ENCODE assay signal across 15 cellular contexts in genomic region chrX:69102805-69103204, GRCh38.
A peak's percentile ranks its signal among the peaks of the same experiment; 100 is the strongest.
DNase-seq lines count a peak whose midpoint lies in the region; ATAC-seq and TF ChIP-seq lines count a peak whose summit lies in the region.
"Had no signal": no experiment of that assay in that cellular context is flagged by ENCODE, and none has a peak within 500 bp of the region (broad histone marks: within the 10 kb centered on the region; RNA-seq: fewer than 3 reads in every experiment).

No MANE protein-coding gene starts in this region.

- H3K4me3 ChIP-seq in BE2C (ENCODE audit: low read depth, low read length), result no peak overlapping the region
- no peak overlapping the region for H3K4me3 ChIP-seq in MG63
- no peak overlapping the region for H3K4me3 ChIP-seq in breast epithelium
- H3K4me3 ChIP-seq in left ventricle myocardium inferior, result no peak overlapping the region
- H3K4me3 ChIP-seq: BLaER1 had no signal

- CTCF ChIA-PET in GM10248 (lab: Yijun Ruan, JAX), result interaction anchor here (2.0 kb wide), 1 partner anchor 8 kb away, joined by 8 read pairs; no protein-coding TSS in a partner anchor

- H3K27me3 ChIP-seq in BE2C, result no peaks in the 10 kb centered on the region
- no peaks in the 10 kb centered on the region for H3K27me3 ChIP-seq in MG63
- peaks cover 0 to 81% of the 10 kb centered on the region in 2 donors for H3K27me3 ChIP-seq in breast epithelium
- no peaks in the 10 kb centered on the region for H3K27me3 ChIP-seq in left ventricle myocardium inferior (ENCODE audit: low read depth)

- H3K27ac ChIP-seq in breast epithelium (no peak overlapping the region), left ventricle myocardium inferior (replicated peaks) (no peak overlapping the region)
- H3K27ac ChIP-seq: BLaER1 had no signal

- no peak overlapping the region for H3K4me3 Mint-ChIP-seq in endothelial cell (ENCODE audit: unreplicated experiment)
- no peak overlapping the region for H3K4me3 Mint-ChIP-seq in neural crest cell

- peak; percentile 36 for DNase-seq in BE2C
- peak; percentile 29 for DNase-seq in MG63
- no peak for DNase-seq in endothelial cell (ENCODE audit: low spot score)
- no peak for DNase-seq in neural crest cell (ENCODE audit: low read depth, low spot score)
- no peak for DNase-seq in GM10248 (ENCODE audit: extremely low spot score)
- no peak for DNase-seq in breast epithelium (ENCODE audit: low spot score in 2 of 2)
- DNase-seq in left ventricle myocardium inferior, result no peak
- DNase-seq: GF-D8, H7, NCI-H1417 treated with DMSO at 0.1 percent for 48 hours, NCI-H1930, NCI-H2171, NCI-H748 treated with DMSO at 0.1 percent for 48 hours had no signal

- intact Hi-C loops in breast epithelium (cut with DNase I; ENCODE audit: low total_unique reads) (no loop called here), left ventricle myocardium inferior (cut with micrococcal nuclease) (no loop called here)

- no peak for ATAC-seq in HG02884 (IDR thresholded peaks at IDR 0.05; ENCODE audit: unreplicated experiment)

- H3K27ac Mint-ChIP-seq in endothelial cell (ENCODE audit: unreplicated experiment), result peak overlapping the region; percentile 57
- H3K27ac Mint-ChIP-seq in neural crest cell (ENCODE audit: unreplicated experiment), result peak overlapping the region; percentile 15

- no peak for TF ChIP-seq CTCF in BE2C (IDR thresholded peaks at IDR 0.05; ENCODE audit: low read depth, low read length)
- no peak for TF ChIP-seq CTCF in endothelial cell (IDR thresholded peaks at IDR 0.05; ENCODE audit: unreplicated experiment)
- TF ChIP-seq CTCF in neural crest cell (conservative IDR thresholded peaks at IDR 0.05), result no peak
- TF ChIP-seq CTCF in GM10248 (IDR thresholded peaks at IDR 0.05; ENCODE audit: control extremely low read depth, extremely low read depth, low read depth, missing control alignments), result no peak
- no peak for TF ChIP-seq CTCF in breast epithelium (IDR thresholded peaks at IDR 0.05)
- no peak for TF ChIP-seq CTCF in left ventricle myocardium inferior (IDR thresholded peaks at IDR 0.05; ENCODE audit: borderline replicate concordance)

- H3K9me3 ChIP-seq in BE2C (no peaks in the 10 kb centered on the region), MG63 (no peaks in the 10 kb centered on the region), breast epithelium (no peaks in the 10 kb centered on the region), left ventricle myocardium inferior (replicated peaks) (no peaks in the 10 kb centered on the region)
- H3K9me3 ChIP-seq: BLaER1 had no signal

- H3K4me1 Mint-ChIP-seq in endothelial cell (ENCODE audit: unreplicated experiment) (peaks cover 7% of the 10 kb centered on the region), neural crest cell (peaks cover 33% of the 10 kb centered on the region)

- TF ChIP-seq POLR2A in breast epithelium (IDR thresholded peaks at IDR 0.05), result no peak

- H3K27me3 Mint-ChIP-seq in endothelial cell (ENCODE audit: unreplicated experiment), result peaks cover 2% of the 10 kb centered on the region
- no peaks in the 10 kb centered on the region for H3K27me3 Mint-ChIP-seq in neural crest cell (ENCODE audit: low read depth)

- no peaks in the 10 kb centered on the region for H3K36me3 ChIP-seq in BE2C
- H3K36me3 ChIP-seq in MG63, result no peaks in the 10 kb centered on the region
- H3K36me3 ChIP-seq in breast epithelium, result no peaks in the 10 kb centered on the region
- no peaks in the 10 kb centered on the region for H3K36me3 ChIP-seq in left ventricle myocardium inferior
- H3K36me3 ChIP-seq: BLaER1 had no signal

- H3K36me3 Mint-ChIP-seq in endothelial cell (ENCODE audit: low read depth, unreplicated experiment) (no peaks in the 10 kb centered on the region), neural crest cell (ENCODE audit: low read depth) (no peaks in the 10 kb centered on the region)

- H3K4me1 ChIP-seq in BE2C (peaks cover 11% of the 10 kb centered on the region), breast epithelium (no peaks in the 10 kb centered on the region), left ventricle myocardium inferior (no peaks in the 10 kb centered on the region)

- POLR2A ChIA-PET in GM10248 (lab: Yijun Ruan, JAX), result no interaction called here

- H3K9me3 Mint-ChIP-seq in endothelial cell (ENCODE audit: unreplicated experiment) (no peaks in the 10 kb centered on the region), neural crest cell (no peaks in the 10 kb centered on the region)

Comparison
In these comparisons a context has a peak if more than half of its experiments do, and no peak if none do; other contexts are left out.
1. DNase-seq: peak in BE2C (single experiment) and MG63 (single experiment); none in endothelial cell (single experiment), neural crest cell (single experiment), GM10248 (single experiment), breast epithelium (0 of 2) and left ventricle myocardium inferior (single experiment).